Comparison of ENCODE assay signal across 8 cellular contexts in genomic region chr5:147481857-147482256, GRCh38. TPM values are rescaled to one million over a fixed set of nuclear protein-coding genes. Genes with fewer than 3 reads are reported as not detected.
DNase-seq lines count a peak whose midpoint lies in the region; ATAC-seq and TF ChIP-seq lines count a peak whose summit lies in the region.

No MANE protein-coding gene starts in this region.

- no peaks in the 10 kb centered on the region for H3K79me2 ChIP-seq in smooth muscle cell (ENCODE audit: low read depth)

- DNase-seq in coronary artery (ENCODE audit: low spot score) (no peak), smooth muscle cell (lab: John Stamatoyannopoulos, UW; ENCODE audit: unreplicated experiment) (no peak), COLO668 (lab: John Stamatoyannopoulos, UW; ENCODE audit: unreplicated experiment) (no peak), NAMALWA (ENCODE audit: low spot score) (no peak), cerebellar cortex (ENCODE audit: low spot score) (no peak)

- WGBS in smooth muscle cell (ENCODE audit: low lambda C conversion rate) = 93% methylated on average over 1 of the region's 1 CpG

- peaks cover 41% of the 10 kb centered on the region for H3K4me1 ChIP-seq in smooth muscle cell (ENCODE audit: low read depth)

- peak overlapping the region; percentile 40 for H3K4me2 ChIP-seq in smooth muscle cell

- H2AFZ ChIP-seq in smooth muscle cell (ENCODE audit: low read depth) = no peak overlapping the region

- H3K27ac ChIP-seq in coronary artery = peak overlapping the region; percentile 66 to 88
- peak overlapping the region; percentile 99 for H3K27ac ChIP-seq in smooth muscle cell (ENCODE audit: low read depth)

- H4K20me1 ChIP-seq in smooth muscle cell (ENCODE audit: low read depth) = peaks cover 5% of the 10 kb centered on the region

- no peaks in the 10 kb centered on the region for H3K27me3 ChIP-seq in smooth muscle cell (ENCODE audit: low read depth)

- peak; percentile 59 for ATAC-seq in GM19023 (IDR thresholded peaks at IDR 0.05; ENCODE audit: unreplicated experiment)
- ATAC-seq in HG03103 (IDR thresholded peaks at IDR 0.05; ENCODE audit: low read depth, unreplicated experiment) = peak; percentile 80
- ATAC-seq in GM19455 (IDR thresholded peaks at IDR 0.05; ENCODE audit: unreplicated experiment) = no peak

- no peaks in the 10 kb centered on the region for H3K9me3 ChIP-seq in smooth muscle cell (replicated peaks; ENCODE audit: low read depth)

- H3K9ac ChIP-seq in smooth muscle cell (ENCODE audit: low read depth) = peak overlapping the region; percentile 96

- no peak overlapping the region for H3K4me3 ChIP-seq in coronary artery
- no peak overlapping the region for H3K4me3 ChIP-seq in smooth muscle cell

- TF ChIP-seq CTCF in coronary artery (IDR thresholded peaks at IDR 0.05) = no peak
- TF ChIP-seq CTCF in smooth muscle cell (IDR thresholded peaks at IDR 0.05; ENCODE audit: borderline replicate concordance, insufficient read depth, poor library complexity, severe bottlenecking) = no peak

- peaks cover 31% of the 10 kb centered on the region for H3F3A ChIP-seq in smooth muscle cell (ENCODE audit: low read depth)

- H3K36me3 ChIP-seq in smooth muscle cell (ENCODE audit: low read depth) = no peaks in the 10 kb centered on the region

RNA-seq across cellular contexts. Expression of gene DPYSL3, which starts 28.0 kb away (rescaled TPM):
- 121 and 124 TPM in 2 replicates for total RNA-seq in smooth muscle cell
- polyA plus RNA-seq in smooth muscle cell = 63.8 and 65.5 TPM in 2 replicates
